9 cellular contexts compared by ENCODE assay signal in genomic region chr12:53538209-53538689, GRCh38. TPM values are rescaled to one million over a fixed set of nuclear protein-coding genes. Genes with fewer than 3 reads are reported as not detected.
DNase-seq lines count a peak whose midpoint lies in the region; ATAC-seq and TF ChIP-seq lines count a peak whose summit lies in the region.
"Had no signal": no experiment of that assay in that cellular context is flagged by ENCODE, and none has a peak within 500 bp of the region (broad histone marks: within the 10 kb centered on the region; RNA-seq: fewer than 3 reads in every experiment).

No MANE protein-coding gene starts in this region.

- no peak overlapping the region for H3K4me3 Mint-ChIP-seq in WTC11
- H3K4me3 Mint-ChIP-seq: activated naive CD8-positive, alpha-beta T cell treated with anti-CD3 and anti-CD28 coated beads, Interleukin-2, amount 10 ng/mL, durations not matched to agents 7 days and 5 days had no signal

- no peaks in the 10 kb centered on the region for H3K4me1 Mint-ChIP-seq in WTC11

- H3K4me1 ChIP-seq in right cardiac atrium (ENCODE audit: control insufficient read depth, insufficient read depth, low read length), result no peaks in the 10 kb centered on the region
- peaks cover 27% of the 10 kb centered on the region for H3K4me1 ChIP-seq in testis

- no peaks in the 10 kb centered on the region for H3K36me3 ChIP-seq in testis (ENCODE audit: low read depth, missing control alignments)

- TF ChIP-seq CTCF in LNCaP clone FGC (IDR thresholded peaks at IDR 0.05; ENCODE audit: control insufficient read depth, extremely low read depth, insufficient read depth), result no peak
- TF ChIP-seq CTCF in WTC11 (IDR thresholded peaks at IDR 0.05), result no peak
- TF ChIP-seq CTCF in testis (IDR thresholded peaks at IDR 0.05), result no peak

- no peak overlapping the region for H3K27ac Mint-ChIP-seq in WTC11
- H3K27ac Mint-ChIP-seq: activated naive CD8-positive, alpha-beta T cell treated with anti-CD3 and anti-CD28 coated beads, Interleukin-2, amount 10 ng/mL, durations not matched to agents 7 days and 5 days had no signal

- H3K27me3 Mint-ChIP-seq in WTC11 (ENCODE audit: low read depth), result no peaks in the 10 kb centered on the region
- H3K27me3 Mint-ChIP-seq: activated naive CD8-positive, alpha-beta T cell treated with anti-CD3 and anti-CD28 coated beads, Interleukin-2, amount 10 ng/mL, durations not matched to agents 7 days and 5 days had no signal

- no peak for ATAC-seq in WTC11
- peak; percentile 73 to 78 for ATAC-seq in right cardiac atrium
- no peak for ATAC-seq in HG02759 (IDR thresholded peaks at IDR 0.05; ENCODE audit: unreplicated experiment)

- H3K27ac ChIP-seq in right cardiac atrium (ENCODE audit: low read length) (no peak overlapping the region), testis (peak overlapping the region; percentile 78 to 83)

- no peaks in the 10 kb centered on the region for H3K9me3 ChIP-seq in right cardiac atrium (ENCODE audit: control insufficient read depth, low read length)
- no peaks in the 10 kb centered on the region for H3K9me3 ChIP-seq in testis

- DNase-seq in LNCaP clone FGC (ENCODE audit: low read depth) (peak; percentile 89), WTC11 (ENCODE audit: low spot score) (no peak), right cardiac atrium (no peak), testis (peak; percentile 83), GDM1 (lab: John Stamatoyannopoulos, UW) (no peak)
- DNase-seq in activated CD4-positive, CD25-positive, alpha-beta regulatory T cell (lab: John Stamatoyannopoulos, UW), result no peak
- DNase-seq: activated naive CD8-positive, alpha-beta T cell treated with anti-CD3 and anti-CD28 coated beads, Interleukin-2, amount 10 ng/mL, durations not matched to agents 7 days and 5 days; NCI-H82 had no signal

- no peaks in the 10 kb centered on the region for H3K9me3 Mint-ChIP-seq in WTC11
- H3K9me3 Mint-ChIP-seq: activated naive CD8-positive, alpha-beta T cell treated with anti-CD3 and anti-CD28 coated beads, Interleukin-2, amount 10 ng/mL, durations not matched to agents 7 days and 5 days had no signal

- no peak overlapping the region for H3K4me3 ChIP-seq in LNCaP clone FGC (ENCODE audit: low read depth, low read length)
- no peak overlapping the region for H3K4me3 ChIP-seq in right cardiac atrium (ENCODE audit: low read length)
- H3K4me3 ChIP-seq in testis, result no peak overlapping the region

- no peak for TF ChIP-seq POLR2A in testis (IDR thresholded peaks at IDR 0.05)

- CTCF ChIA-PET in WTC11 (lab: Charles Lee), result interaction anchor here (1.3 to 1.5 kb wide), 3 partner anchors 29 to 219 kb away, joined by 3 to 5 read pairs (median 3); no protein-coding TSS in a partner anchor

- H3K36me3 Mint-ChIP-seq in WTC11, result peaks cover 18% of the 10 kb centered on the region

- intact Hi-C loops in right cardiac atrium (cut with DNase I), result no loop called here
- intact Hi-C loops in testis (cut with DNase I; ENCODE audit: low total_unique reads), result no loop called here

- H3K27me3 ChIP-seq in right cardiac atrium (ENCODE audit: control insufficient read depth, insufficient read depth), result no peaks in the 10 kb centered on the region
- H3K27me3 ChIP-seq in testis, result no peaks in the 10 kb centered on the region

- POLR2A ChIA-PET in WTC11 (lab: Charles Lee), result no interaction called here

- 9% methylated on average over 1 of the region's 1 CpG for WGBS in right cardiac atrium
- 13 to 20% methylated on average over 1 of the region's 1 CpG for WGBS in testis, 2 donors

TF ChIP-seq in WTC11, 78 proteins besides CTCF, POLR2A, EP300 and RAD21:
- TF ChIP-seq JAZF1 (CRISPR knock-in tag; IDR thresholded peaks at IDR 0.05) (no peak), GABPB1 (CRISPR knock-in tag; IDR thresholded peaks at IDR 0.05) (peak; percentile 96)

RNA-seq across cellular contexts. Expression of gene NPFF, which starts 31.0 kb away (rescaled TPM):
- total RNA-seq in WTC11 (2021), result 0.57 to 0.80 TPM (median 0.59 TPM) in 3 replicates
- not detected for total RNA-seq in right cardiac atrium
- not detected for polyA plus RNA-seq in right cardiac atrium
- total RNA-seq in testis, result 1 to 10 TPM in 1 of 2 donors, not detected in 1; 1.2 TPM
- polyA plus RNA-seq in testis (ENCODE audit: insufficient read depth, low read depth, low replicate concordance), result not detected
- total RNA-seq: activated naive CD8-positive, alpha-beta T cell treated with anti-CD3 and anti-CD28 coated beads, Interleukin-2, amount 10 ng/mL, durations not matched to agents 7 days and 5 days had no signal

RNA-seq across cellular contexts. Expression of gene TARBP2, which starts 37.2 kb away (rescaled TPM):
- total RNA-seq in WTC11 (2021) (69.0 to 74.0 TPM (median 69.1 TPM) in 3 replicates), right cardiac atrium (10 to 100 TPM; 12.9 to 13.9 (median 13.4) TPM), testis (10 to 100 TPM; 67.6 to 73.1 TPM)
- polyA plus RNA-seq in right cardiac atrium (12.8 TPM), testis (ENCODE audit: insufficient read depth, low read depth, low replicate concordance) (37.8 TPM)

RNA-seq across cellular contexts. Expression of gene MAP3K12, which starts 39.0 kb away (rescaled TPM):
- total RNA-seq in WTC11 (2021) (23.6 to 27.9 TPM (median 25.1 TPM) in 3 replicates), right cardiac atrium (1 to 10 TPM; 7.7 to 9.6 (median 9.0) TPM), testis (10 to 100 TPM; 52.2 to 56.7 TPM)
- polyA plus RNA-seq in right cardiac atrium (9.2 TPM), testis (ENCODE audit: insufficient read depth, low read depth, low replicate concordance) (28.5 TPM)

Comparison
In these comparisons a context has a peak if more than half of its experiments do, and no peak if none do; other contexts are left out.
1. DNase-seq: peak in LNCaP clone FGC (single experiment) and testis (single experiment); none in WTC11 (single experiment), right cardiac atrium (0 of 3), activated CD4-positive, CD25-positive, alpha-beta regulatory T cell (0 of 4) and GDM1 (single experiment).
2. ATAC-seq: peak in right cardiac atrium (2 of 2); none in WTC11 (single experiment) and HG02759 (single experiment).